In the genomic region with DNA sequence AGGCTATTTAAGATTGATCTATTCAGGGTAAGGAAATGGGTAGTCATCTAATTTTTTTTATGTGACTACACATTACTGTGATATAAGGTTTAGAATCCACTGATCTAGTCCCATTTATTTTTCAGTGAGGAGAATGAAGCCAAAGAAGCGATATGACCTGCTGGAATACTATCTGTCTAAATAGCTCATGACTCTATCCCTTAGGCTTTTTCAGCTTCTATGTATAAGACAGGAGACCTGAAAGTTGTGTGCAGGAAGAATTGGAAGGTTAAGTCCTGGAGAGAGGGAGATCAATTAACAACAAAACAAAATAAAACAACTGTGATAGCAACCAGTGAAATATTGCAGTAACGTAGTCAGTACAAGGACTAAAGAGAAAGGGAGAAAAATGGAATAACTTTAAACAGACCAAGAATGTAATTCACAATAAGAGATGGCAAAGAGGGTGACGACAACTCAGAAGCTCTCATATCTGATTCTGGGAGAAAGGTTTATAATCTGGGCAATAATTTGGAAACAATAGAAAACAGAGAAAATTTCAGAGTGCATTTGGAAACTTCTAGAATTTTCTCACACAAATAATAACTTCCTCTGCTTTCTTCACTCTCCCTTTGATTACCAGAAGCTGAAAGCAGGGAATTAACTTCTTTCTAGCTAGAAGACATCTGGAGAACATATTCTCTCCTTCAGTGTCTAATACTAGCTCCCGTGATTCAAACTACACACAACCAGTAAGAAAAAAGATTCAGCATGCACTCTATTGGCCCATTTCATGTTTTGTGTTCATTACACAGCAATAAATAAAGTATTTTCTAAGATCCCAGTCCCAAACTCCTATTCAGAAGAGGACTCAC, we compare ENCODE assay signal across 8 cellular contexts. TPM values are rescaled to one million over a fixed set of nuclear protein-coding genes. Genes with fewer than 3 reads are reported as not detected.
DNase-seq lines count a peak whose midpoint lies in the region; ATAC-seq and TF ChIP-seq lines count a peak whose summit lies in the region.

No MANE protein-coding gene starts in this region.

- peak overlapping the region; percentile 30 for H3K4me3 ChIP-seq in AG09309 (ENCODE audit: control insufficient read depth, low read depth, low read length)

- no peak overlapping the region for H3K27ac ChIP-seq in RWPE1

- ATAC-seq in GM21423 (IDR thresholded peaks at IDR 0.05; ENCODE audit: unreplicated experiment) (peak; percentile 41), memory B cell (ENCODE audit: low read depth) (peak; percentile 17), GM19455 (IDR thresholded peaks at IDR 0.05; ENCODE audit: unreplicated experiment) (no peak)

- H3K36me3 Mint-ChIP-seq in activated T-helper 1 cell treated with anti-CD3 and anti-CD28 coated beads, Interleukin-12 subunit alpha, Interleukin-12 subunit beta, Interleukin-2, Interleukin-4 antibody, amounts not matched to agents 30 ng/mL and 10 ng/mL and 1 ng/mL, durations not matched to agents 14 hours and 24 hours and 36 hours (ENCODE audit: low read depth) = peaks cover 3% of the 10 kb centered on the region
- H3K36me3 Mint-ChIP-seq in memory B cell = no peaks in the 10 kb centered on the region

- DNase-seq in AG09309 (ENCODE audit: low read depth) (no peak), memory B cell (ENCODE audit: low spot score in 2 of 2) (no peak), RWPE1 (ENCODE audit: low spot score) (no peak), SIG-M5 (lab: John Stamatoyannopoulos, UW) (no peak)
- no peak for DNase-seq in activated T-helper 1 cell treated with anti-CD3 and anti-CD28 coated beads, Interleukin-12 subunit alpha, Interleukin-12 subunit beta, Interleukin-2, Interleukin-4 antibody, amounts not matched to agents 30 ng/mL and 10 ng/mL and 1 ng/mL, durations not matched to agents 14 hours and 24 hours and 36 hours (ENCODE audit: low spot score)
- DNase-seq in stimulated activated CD4-positive, alpha-beta T cell treated with anti-CD3 and anti-CD28 coated beads, Interleukin-2, amount 100 ng/mL, for 24 hours = no peak

- H3K4me1 Mint-ChIP-seq in activated T-helper 1 cell treated with anti-CD3 and anti-CD28 coated beads, Interleukin-12 subunit alpha, Interleukin-12 subunit beta, Interleukin-2, Interleukin-4 antibody, amounts not matched to agents 30 ng/mL and 10 ng/mL and 1 ng/mL, durations not matched to agents 14 hours and 24 hours and 36 hours (ENCODE audit: low read depth) = peaks cover 31% of the 10 kb centered on the region
- H3K4me1 Mint-ChIP-seq in memory B cell = peaks cover 35% of the 10 kb centered on the region

- no peak for TF ChIP-seq CTCF in AG09309 (IDR thresholded peaks at IDR 0.05; ENCODE audit: control insufficient read depth, insufficient read depth, low read depth, low read length, missing control alignments)
- no peak for TF ChIP-seq CTCF in RWPE1 (conservative IDR thresholded peaks at IDR 0.05; ENCODE audit: low read depth)

- intact Hi-C loops in activated T-helper 1 cell treated with anti-CD3 and anti-CD28 coated beads, Interleukin-12 subunit alpha, Interleukin-12 subunit beta, Interleukin-2, Interleukin-4 antibody, amounts not matched to agents 30 ng/mL and 10 ng/mL and 1 ng/mL, durations not matched to agents 14 hours and 24 hours and 36 hours (cut with micrococcal nuclease) = loop anchor here (2.0 to 5.0 kb wide), 3 partner anchors 51 to 310 kb away; a partner anchor contains a TSS

- H3K9me3 Mint-ChIP-seq in activated T-helper 1 cell treated with anti-CD3 and anti-CD28 coated beads, Interleukin-12 subunit alpha, Interleukin-12 subunit beta, Interleukin-2, Interleukin-4 antibody, amounts not matched to agents 30 ng/mL and 10 ng/mL and 1 ng/mL, durations not matched to agents 14 hours and 24 hours and 36 hours = no peaks in the 10 kb centered on the region
- no peaks in the 10 kb centered on the region for H3K9me3 Mint-ChIP-seq in memory B cell

- H3K27me3 Mint-ChIP-seq in activated T-helper 1 cell treated with anti-CD3 and anti-CD28 coated beads, Interleukin-12 subunit alpha, Interleukin-12 subunit beta, Interleukin-2, Interleukin-4 antibody, amounts not matched to agents 30 ng/mL and 10 ng/mL and 1 ng/mL, durations not matched to agents 14 hours and 24 hours and 36 hours (ENCODE audit: insufficient read depth) = no peaks in the 10 kb centered on the region
- no peaks in the 10 kb centered on the region for H3K27me3 Mint-ChIP-seq in memory B cell

- CTCF ChIA-PET in RWPE1 (lab: Yijun Ruan, JAX) = no interaction called here

- POLR2A ChIA-PET in RWPE1 (lab: Yijun Ruan, JAX; ENCODE audit: low non-redundant PET) = no interaction called here

- peak overlapping the region; percentile 71 for H3K4me3 Mint-ChIP-seq in activated T-helper 1 cell treated with anti-CD3 and anti-CD28 coated beads, Interleukin-12 subunit alpha, Interleukin-12 subunit beta, Interleukin-2, Interleukin-4 antibody, amounts not matched to agents 30 ng/mL and 10 ng/mL and 1 ng/mL, durations not matched to agents 14 hours and 24 hours and 36 hours
- H3K4me3 Mint-ChIP-seq in memory B cell = peak overlapping the region; percentile 87

- H3K27ac Mint-ChIP-seq in activated T-helper 1 cell treated with anti-CD3 and anti-CD28 coated beads, Interleukin-12 subunit alpha, Interleukin-12 subunit beta, Interleukin-2, Interleukin-4 antibody, amounts not matched to agents 30 ng/mL and 10 ng/mL and 1 ng/mL, durations not matched to agents 14 hours and 24 hours and 36 hours = peak overlapping the region; percentile 30
- H3K27ac Mint-ChIP-seq in memory B cell = peak overlapping the region; percentile 77

RNA-seq across cellular contexts. Expression of a gene that starts 19.2 kb away (rescaled TPM):
- not detected in 2 replicates for total RNA-seq in activated T-helper 1 cell treated with anti-CD3 and anti-CD28 coated beads, Interleukin-12 subunit alpha, Interleukin-12 subunit beta, Interleukin-2, Interleukin-4 antibody, amounts not matched to agents 30 ng/mL and 10 ng/mL and 1 ng/mL, durations not matched to agents 14 hours and 24 hours and 36 hours

RNA-seq across cellular contexts. Expression of a gene that starts 50.9 kb away (rescaled TPM):
- total RNA-seq in activated T-helper 1 cell treated with anti-CD3 and anti-CD28 coated beads, Interleukin-12 subunit alpha, Interleukin-12 subunit beta, Interleukin-2, Interleukin-4 antibody, amounts not matched to agents 30 ng/mL and 10 ng/mL and 1 ng/mL, durations not matched to agents 14 hours and 24 hours and 36 hours = 32.9 and 34.0 TPM in 2 replicates
